7 cellular contexts compared by ENCODE assay signal in the genomic region with DNA sequence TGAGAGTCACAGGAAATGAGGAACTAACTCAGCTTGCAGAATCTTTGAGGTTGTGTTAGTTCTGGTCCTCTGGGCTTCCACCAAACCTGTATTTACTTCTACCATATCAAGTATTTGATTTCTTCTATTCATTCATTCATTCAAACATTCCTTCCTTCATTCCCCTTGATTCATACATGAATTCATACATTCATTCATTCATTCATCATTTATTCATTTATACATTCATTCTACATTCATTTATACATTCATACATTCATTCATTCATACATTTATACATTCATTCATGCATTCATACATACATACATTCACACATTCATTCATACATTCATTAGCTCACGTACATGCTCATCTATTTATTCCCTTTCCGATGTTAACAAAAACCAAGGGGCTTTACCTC.
"Had no signal": no experiment of that assay in that cellular context is flagged by ENCODE, and none has a peak within 500 bp of the region (broad histone marks: within the 10 kb centered on the region; RNA-seq: fewer than 3 reads in every experiment).

No MANE protein-coding gene starts in this region.

- DNase-seq: GDM1, GF-D8 had no signal

- FAIRE-seq: G401.6, GM12891, GM12892, GM18507, GM19239 had no signal
